8 cellular contexts compared by ENCODE assay signal in the genomic region with DNA sequence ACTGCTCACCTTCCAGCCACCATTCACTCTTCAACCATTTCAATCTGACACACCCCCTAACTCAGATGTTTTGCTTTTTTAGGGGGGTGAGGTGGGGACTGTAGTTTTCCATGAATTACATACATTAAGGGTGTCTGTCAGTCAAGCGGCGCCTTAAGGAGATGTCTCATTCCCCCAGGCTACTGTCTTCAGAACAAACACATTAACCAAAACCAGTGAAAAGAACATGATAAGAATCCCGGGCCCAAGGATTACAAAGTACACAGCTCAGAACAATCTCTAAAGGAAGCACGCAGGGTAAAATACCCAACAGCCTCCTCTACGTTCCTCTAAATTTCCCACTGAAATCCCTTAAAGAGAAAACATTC.
DNase-seq lines count a peak whose midpoint lies in the region; ATAC-seq and TF ChIP-seq lines count a peak whose summit lies in the region.

No MANE protein-coding gene starts in this region.

- H3K4me1 ChIP-seq in lung (ENCODE audit: control insufficient read depth in 2 of 2, insufficient read depth in 2 of 2, low read length in 2 of 2), result peaks cover 0 to 5% of the 10 kb centered on the region in 2 donors
- peaks cover 7 to 24% (median 11%) of the 10 kb centered on the region in 4 donors for H3K4me1 ChIP-seq in transverse colon

- 13 to 20% methylated on average over 5 of the region's 5 CpGs for WGBS in lung, 2 donors
- WGBS in transverse colon (ENCODE audit: low coverage in 1 of 2), 2 donors, result 0 to 6% methylated on average over 5 of the region's 5 CpGs

- H3K27me3 ChIP-seq in brain microvascular endothelial cell (replicated peaks), result no peaks in the 10 kb centered on the region
- H3K27me3 ChIP-seq in lung (ENCODE audit: control insufficient read depth, insufficient read depth), result no peaks in the 10 kb centered on the region
- no peaks in the 10 kb centered on the region for H3K27me3 ChIP-seq in transverse colon

- TF ChIP-seq EP300 in transverse colon (IDR thresholded peaks at IDR 0.05; ENCODE audit: low read depth), result no peak

- no peaks in the 10 kb centered on the region for H3K36me3 ChIP-seq in brain microvascular endothelial cell (replicated peaks)
- H3K36me3 ChIP-seq in lung (ENCODE audit: control insufficient read depth in 2 of 2, insufficient read depth in 2 of 2, low read length in 2 of 2), result no peaks in the 10 kb centered on the region
- H3K36me3 ChIP-seq in transverse colon, result no peaks in the 10 kb centered on the region

- H3K4me3 ChIP-seq in AG09309 (ENCODE audit: control insufficient read depth, low read depth, low read length) (peak overlapping the region; percentile 56), brain microvascular endothelial cell (ENCODE audit: low read depth, low read length) (peak overlapping the region; percentile 82), lung (peak overlapping the region; percentile 45), transverse colon (peak overlapping the region; percentile 54 to 64 (median 60))

- in situ Hi-C loops in brain microvascular endothelial cell (cut with HindIII; ENCODE audit: low pct_ligation_motif_present, low sequenced_read_pairs) (no loop called here), transverse colon (cut with MboI; ENCODE audit: low pct_ligation_motif_present in 1 of 4, low pct_unique_long_range_greater_than_20kb in 1 of 4, low sequenced_read_pairs in 3 of 4) (loop anchor here (5.0 to 25.0 kb wide), 5 partner anchors 62 to 275 kb away; a partner anchor contains a TSS)

- intact Hi-C loops in transverse colon (cut with DNase I; ENCODE audit: low total_unique reads), result loop anchor here (5.0 kb wide), 2 partner anchors 65 to 275 kb away; a partner anchor contains a TSS

- H3K27ac ChIP-seq in brain microvascular endothelial cell (peak overlapping the region; percentile 87), lung (ENCODE audit: low read depth in 1 of 2, low read length in 1 of 2) (peak overlapping the region; percentile 97 to 98), transverse colon (peak overlapping the region; percentile 93 to 97 (median 96))

- TF ChIP-seq CTCF in AG09309 (IDR thresholded peaks at IDR 0.05; ENCODE audit: control insufficient read depth, insufficient read depth, low read depth, low read length, missing control alignments) (no peak), brain microvascular endothelial cell (IDR thresholded peaks at IDR 0.05; ENCODE audit: low read depth, low read length, missing control alignments) (no peak), lung (IDR thresholded peaks at IDR 0.05; ENCODE audit: control extremely low read depth, extremely low read depth) (no peak), transverse colon (IDR thresholded peaks at IDR 0.05) (no peak)

- ATAC-seq in HG03159 (IDR thresholded peaks at IDR 0.05; ENCODE audit: unreplicated experiment), result peak; percentile 6
- ATAC-seq in lung (ENCODE audit: insufficient read depth, low FRiP score), result peak; percentile 1
- ATAC-seq in HG03378 (IDR thresholded peaks at IDR 0.05; ENCODE audit: unreplicated experiment), result no peak

- no peak for DNase-seq in AG09309 (ENCODE audit: low read depth)
- DNase-seq in brain microvascular endothelial cell, result no peak
- no peak for DNase-seq in lung (ENCODE audit: low spot score)
- no peak for DNase-seq in transverse colon
- no peak for DNase-seq in EL
- no peak for DNase-seq in NCI-H446 treated with DMSO at 0.1 percent for 48 hours (lab: John Stamatoyannopoulos, UW)

- no peak for TF ChIP-seq POLR2A in transverse colon (IDR thresholded peaks at IDR 0.05)

- H3K9me3 ChIP-seq in lung (ENCODE audit: control insufficient read depth in 2 of 2, insufficient read depth in 1 of 2, low read length in 1 of 2) (no peaks in the 10 kb centered on the region), transverse colon (no peaks in the 10 kb centered on the region)
